20 cellular contexts compared by ENCODE assay signal in genomic region chr3:182239316-182239715, GRCh38.
"Had no signal": no experiment of that assay in that cellular context is flagged by ENCODE, and none has a peak within 500 bp of the region (broad histone marks: within the 10 kb centered on the region; RNA-seq: fewer than 3 reads in every experiment).

No MANE protein-coding gene starts in this region.

- ATAC-seq: activated naive CD8-positive, alpha-beta T cell treated with anti-CD3 and anti-CD28 coated beads, Interleukin-2, amount 50 U/mL, for 24 hours; activated T-helper 17 cell treated with anti-CD3 and anti-CD28 coated beads, Interleukin-2, amount 50 U/mL, for 72 hours; body of pancreas; heart right ventricle; left lobe of liver; natural killer cell treated with Interleukin-12 subunit alpha and Interleukin-12 subunit beta and Interleukin-15 and Interleukin-18, amount 100 ng/mL, for 72 hours; psoas muscle; sciatic nerve; stimulated activated naive CD8-positive, alpha-beta T cell treated with anti-CD3 and anti-CD28 coated beads, Interleukin-15, Interleukin-2, amounts not matched to agents 100 U/mL and 50 U/mL, for 24 hours; T-cell had no signal

- H3K27me3 Mint-ChIP-seq: activated naive CD8-positive, alpha-beta T cell treated with anti-CD3 and anti-CD28 coated beads, Interleukin-2, amount 50 U/mL, for 24 hours; activated T-helper 17 cell treated with anti-CD3 and anti-CD28 coated beads, Interleukin-2, amount 50 U/mL, for 72 hours; central memory CD8-positive, alpha-beta T cell; natural killer cell treated with Interleukin-12 subunit alpha and Interleukin-12 subunit beta and Interleukin-15 and Interleukin-18, amount 100 ng/mL, for 72 hours; T-cell had no signal

- H3K36me3 ChIP-seq: heart right ventricle had no signal

- H3K27ac Mint-ChIP-seq: activated naive CD4-positive, alpha-beta T cell treated with anti-CD3 and anti-CD28 coated beads for 36 hours; activated naive CD8-positive, alpha-beta T cell treated with anti-CD3 and anti-CD28 coated beads, Interleukin-2, amount 50 U/mL, for 24 hours; activated T-helper 17 cell treated with anti-CD3 and anti-CD28 coated beads, Interleukin-2, amount 50 U/mL, for 72 hours; natural killer cell treated with Interleukin-12 subunit alpha and Interleukin-12 subunit beta and Interleukin-15 and Interleukin-18, amount 100 ng/mL, for 72 hours; T-cell had no signal

- H3K36me3 Mint-ChIP-seq: natural killer cell treated with Interleukin-12 subunit alpha and Interleukin-12 subunit beta and Interleukin-15 and Interleukin-18, amount 100 ng/mL, for 72 hours; T-cell had no signal

- DNase-seq: activated CD4-positive, alpha-beta T cell treated with anti-CD3 and anti-CD28 coated beads, Interleukin-2, amount 50 U/mL, for 48 hours; activated CD4-positive, CD25-positive, alpha-beta regulatory T cell treated with anti-CD3 and anti-CD28 coated beads, Interleukin-2, amount 50 U/mL, for 72 hours; activated naive CD4-positive, alpha-beta T cell treated with anti-CD3 and anti-CD28 coated beads for 36 hours; activated naive CD8-positive, alpha-beta T cell treated with anti-CD3 and anti-CD28 coated beads, Interleukin-2, amount 50 U/mL, for 24 hours; body of pancreas; effector memory CD4-positive, alpha-beta T cell; heart right ventricle; islet precursor cell; mammary epithelial cell; psoas muscle; SK-N-SH; stimulated activated naive CD8-positive, alpha-beta T cell treated with anti-CD3 and anti-CD28 coated beads, Interleukin-15, Interleukin-2, amounts not matched to agents 100 U/mL and 50 U/mL, for 24 hours; T-cell; T-helper 9 cell; testis had no signal

- H3K4me1 ChIP-seq: body of pancreas, psoas muscle had no signal

- H3K9ac ChIP-seq: SK-N-SH had no signal

- H3K27ac ChIP-seq: body of pancreas, heart right ventricle, psoas muscle, testis had no signal

- H3K4me3 Mint-ChIP-seq: activated naive CD4-positive, alpha-beta T cell treated with anti-CD3 and anti-CD28 coated beads for 36 hours; activated naive CD8-positive, alpha-beta T cell treated with anti-CD3 and anti-CD28 coated beads, Interleukin-2, amount 50 U/mL, for 24 hours; activated T-helper 17 cell treated with anti-CD3 and anti-CD28 coated beads, Interleukin-2, amount 50 U/mL, for 72 hours; central memory CD8-positive, alpha-beta T cell; natural killer cell treated with Interleukin-12 subunit alpha and Interleukin-12 subunit beta and Interleukin-15 and Interleukin-18, amount 100 ng/mL, for 72 hours; T-cell had no signal

- H3K4me3 ChIP-seq: body of pancreas, heart right ventricle, psoas muscle, testis had no signal

- H3K4me1 Mint-ChIP-seq: activated naive CD8-positive, alpha-beta T cell treated with anti-CD3 and anti-CD28 coated beads, Interleukin-2, amount 50 U/mL, for 24 hours; activated T-helper 17 cell treated with anti-CD3 and anti-CD28 coated beads, Interleukin-2, amount 50 U/mL, for 72 hours; central memory CD8-positive, alpha-beta T cell; T-cell had no signal

- H3K9me3 ChIP-seq: body of pancreas, heart right ventricle, psoas muscle, SK-N-SH, testis had no signal

- H3K9me3 Mint-ChIP-seq: activated naive CD4-positive, alpha-beta T cell treated with anti-CD3 and anti-CD28 coated beads for 36 hours; activated naive CD8-positive, alpha-beta T cell treated with anti-CD3 and anti-CD28 coated beads, Interleukin-2, amount 50 U/mL, for 24 hours; activated T-helper 17 cell treated with anti-CD3 and anti-CD28 coated beads, Interleukin-2, amount 50 U/mL, for 72 hours; central memory CD8-positive, alpha-beta T cell; natural killer cell treated with Interleukin-12 subunit alpha and Interleukin-12 subunit beta and Interleukin-15 and Interleukin-18, amount 100 ng/mL, for 72 hours; T-cell had no signal

- H3K27me3 ChIP-seq: body of pancreas, heart right ventricle, testis had no signal
